8 cellular contexts compared by ENCODE assay signal in the genomic region with DNA sequence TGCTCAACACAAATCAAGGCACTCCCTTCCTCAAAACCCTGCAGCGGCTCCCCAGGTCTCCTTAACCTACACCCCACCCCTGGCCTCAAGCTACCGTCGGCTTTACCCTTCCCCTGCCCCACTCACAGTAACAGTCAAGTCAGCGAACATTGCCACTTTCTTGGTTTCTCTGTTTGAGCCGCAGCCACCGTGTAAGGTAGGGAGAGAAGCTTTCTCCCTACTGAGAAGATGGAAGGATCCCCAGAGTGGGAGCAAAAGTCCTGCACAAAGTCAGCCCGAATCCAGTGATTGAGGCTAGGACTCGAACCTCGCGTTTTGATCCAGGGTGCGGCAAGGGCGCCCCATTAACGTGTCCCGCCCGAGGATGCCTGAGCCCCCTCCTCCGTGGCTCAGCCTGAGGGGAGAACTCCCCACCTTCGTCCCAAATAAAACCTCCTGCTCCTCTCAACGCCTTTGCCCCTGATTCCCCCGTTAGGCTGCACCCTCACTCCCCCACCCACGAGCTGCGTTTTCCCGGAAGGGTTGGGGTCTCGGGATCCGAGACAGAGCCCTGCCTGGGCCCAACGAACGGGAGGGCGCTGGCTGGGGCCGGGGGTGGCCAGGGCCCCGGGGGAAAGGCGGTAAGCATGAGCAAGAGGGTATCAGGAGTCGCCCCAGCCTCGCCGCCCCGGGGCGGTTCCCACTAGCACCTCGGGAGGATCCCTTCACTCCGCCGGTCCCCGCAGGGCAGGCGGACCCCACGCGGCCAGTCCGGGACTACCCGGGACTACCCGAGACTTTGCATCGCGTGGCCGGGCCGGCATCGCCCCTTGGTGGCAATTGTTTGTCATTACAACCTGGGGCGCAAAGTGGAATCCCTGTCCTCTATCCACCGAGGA. TPM values are rescaled to one million over a fixed set of nuclear protein-coding genes. Genes with fewer than 3 reads are reported as not detected.
DNase-seq lines count a peak whose midpoint lies in the region; ATAC-seq and TF ChIP-seq lines count a peak whose summit lies in the region.

No MANE protein-coding gene starts in this region.

- H3K4me2 ChIP-seq in mammary epithelial cell (ENCODE audit: insufficient read depth, low read depth, low read length): peak overlapping the region; percentile 99

- intact Hi-C loops in mammary epithelial cell (cut with micrococcal nuclease): loop anchor here (1.0 kb wide), 4 partner anchors 50 to 204 kb away; no protein-coding TSS in a partner anchor

- H3K9me3 ChIP-seq in ES-I3 (ENCODE audit: control insufficient read depth, insufficient read depth, low read length) (no peaks in the 10 kb centered on the region), mammary epithelial cell (replicated peaks; ENCODE audit: insufficient read depth, low read length) (no peaks in the 10 kb centered on the region)

- H3K36me3 ChIP-seq in ES-I3 (ENCODE audit: insufficient read depth, low read length) (no peaks in the 10 kb centered on the region), mammary epithelial cell (ENCODE audit: insufficient read depth, low read length) (no peaks in the 10 kb centered on the region)

- H3K27ac ChIP-seq in mammary epithelial cell (ENCODE audit: insufficient read depth, low read depth, low read length): no peak overlapping the region

- H3K4me3 ChIP-seq in LNCaP clone FGC (ENCODE audit: low read depth, low read length) (peak overlapping the region; percentile 32), WI38 (ENCODE audit: low read depth, low read length) (peak overlapping the region; percentile 44), mammary epithelial cell (replicated peaks in 1 of 3; ENCODE audit: insufficient read depth in 1 of 3, low read depth in 2 of 3, low read length in 3 of 3) (peak overlapping the region; percentile 45 to 57 (median 55))

- WGBS in mammary epithelial cell (ENCODE audit: low coverage, missing lambda C conversion rate): 14% methylated on average over 25 of the region's 52 CpGs

- in situ Hi-C loops in mammary epithelial cell (cut with MboI; ENCODE audit: low sequenced_read_pairs in 2 of 2): loop anchor here (5.0 to 10.0 kb wide), 2 partner anchors 50 to 52 kb away; a partner anchor contains a TSS

- H3K4me1 ChIP-seq in ES-I3 (ENCODE audit: insufficient read depth, low read length) (peaks cover 4% of the 10 kb centered on the region; the same call in 1 of the 2 replicates), mammary epithelial cell (ENCODE audit: insufficient read depth, low read length) (peaks cover 9% of the 10 kb centered on the region)

- peaks cover 3% of the 10 kb centered on the region for H3K27me3 ChIP-seq in mammary epithelial cell (ENCODE audit: insufficient read depth, low read length)

- dilution Hi-C loops in mammary epithelial cell (cut with HindIII; ENCODE audit: low sequenced_read_pairs): loop anchor here (5.0 kb wide), 2 partner anchors 42 to 67 kb away; a partner anchor contains a TSS

- peak overlapping the region; percentile 54 for H3K9ac ChIP-seq in ES-I3 (ENCODE audit: low read depth, low read length)
- H3K9ac ChIP-seq in mammary epithelial cell (ENCODE audit: insufficient read depth, low read length): peak overlapping the region; percentile 9

- no peaks in the 10 kb centered on the region for H3K79me2 ChIP-seq in mammary epithelial cell (ENCODE audit: insufficient read depth, low read length)

- no peaks in the 10 kb centered on the region for H4K20me1 ChIP-seq in mammary epithelial cell (ENCODE audit: insufficient read depth, low read length)

- DNase-seq in LNCaP clone FGC (ENCODE audit: low read depth) (no peak), mammary epithelial cell (peak; percentile 28), inferior parietal cortex (ENCODE audit: extremely low spot score) (peak; percentile 74)
- DNase-seq in stimulated activated CD4-positive, alpha-beta T cell treated with anti-CD3 and anti-CD28 coated beads, Interleukin-12 subunit alpha, Interleukin-12 subunit beta, amount 100 ng/mL, for 48 hours (ENCODE audit: low read depth in 2 of 3, low spot score in 1 of 3): peak; percentile 62 to 70 (median 63)

- peak; percentile 76 for TF ChIP-seq CTCF in LNCaP clone FGC (IDR thresholded peaks at IDR 0.05; ENCODE audit: control insufficient read depth, extremely low read depth, insufficient read depth)
- TF ChIP-seq CTCF in WI38 (IDR thresholded peaks at IDR 0.05; ENCODE audit: low read depth, low read length): peak; percentile 91
- peak; percentile 65 to 85 for TF ChIP-seq CTCF in mammary epithelial cell (conservative IDR thresholded peaks at IDR 0.05 in 1 of 2, IDR thresholded peaks at IDR 0.05 in 1 of 2; ENCODE audit: extremely low read depth in 1 of 2, insufficient read depth in 1 of 2, low read depth in 1 of 2, low read length in 2 of 2)

- no TSS peak for BruUV-seq in mammary epithelial cell (replicated peaks; lab: Mats Ljungman, UMichigan)

- CTCF ChIA-PET in mammary epithelial cell (lab: Charles Lee; ENCODE audit: low non-redundant PET): no interaction called here

- ATAC-seq in GM21447 (IDR thresholded peaks at IDR 0.05; ENCODE audit: unreplicated experiment) (no peak), GM21737 (IDR thresholded peaks at IDR 0.05; ENCODE audit: unreplicated experiment) (no peak)

- peak overlapping the region; percentile 97 for H2AFZ ChIP-seq in mammary epithelial cell (ENCODE audit: low read depth, low read length)

RNA-seq across cellular contexts. Expression of a gene that starts 9.9 kb away (rescaled TPM):
- 1 to 10 TPM; 1.3 to 2.2 TPM for total RNA-seq in mammary epithelial cell
- 2.0 TPM for polyA plus RNA-seq in mammary epithelial cell
- 0.83 TPM for polyA minus RNA-seq in mammary epithelial cell

RNA-seq across cellular contexts. Expression of a gene that starts 20.3 kb away (rescaled TPM):
- total RNA-seq in mammary epithelial cell: 10 to 100 TPM; 24.4 to 39.0 TPM
- 34.5 TPM for polyA plus RNA-seq in mammary epithelial cell
- polyA minus RNA-seq in mammary epithelial cell: 18.8 TPM

RNA-seq across cellular contexts. Expression of a gene that starts 40.8 kb away (rescaled TPM):
- total RNA-seq in mammary epithelial cell: not detected
- polyA plus RNA-seq in mammary epithelial cell: not detected
- polyA minus RNA-seq in mammary epithelial cell: not detected

RNA-seq across cellular contexts. Expression of a gene that starts 52.2 kb away (rescaled TPM):
- not detected for total RNA-seq in mammary epithelial cell
- polyA plus RNA-seq in mammary epithelial cell: not detected
- polyA minus RNA-seq in mammary epithelial cell: not detected
